ENCODE assay signal across 8 cellular contexts in genomic region chr17:81566461-81567126, GRCh38. TPM values are rescaled to one million over a fixed set of nuclear protein-coding genes. Genes with fewer than 3 reads are reported as not detected.
A peak's percentile ranks its signal among the peaks of the same experiment; 100 is the strongest.
DNase-seq lines count a peak whose midpoint lies in the region; ATAC-seq and TF ChIP-seq lines count a peak whose summit lies in the region.

No MANE protein-coding gene starts in this region.

- H2AK5ac ChIP-seq in IMR-90 (ENCODE audit: low read depth, low read length), result peak overlapping the region; percentile 91

- H3K18ac ChIP-seq in IMR-90 (ENCODE audit: low read depth, low read length), result peak overlapping the region; percentile 91

- peaks cover 9% of the 10 kb centered on the region for H3K36me3 Mint-ChIP-seq in neural progenitor cell

- no peaks in the 10 kb centered on the region for H3K4me1 Mint-ChIP-seq in neural progenitor cell

- TF ChIP-seq CTCF in AG04449 (IDR thresholded peaks at IDR 0.05; ENCODE audit: insufficient read depth, low read length, missing control alignments) (no peak), IMR-90 (conservative IDR thresholded peaks at IDR 0.05; ENCODE audit: low read depth, low read length) (no peak), RWPE2 (IDR thresholded peaks at IDR 0.05; ENCODE audit: poor library complexity, severe bottlenecking) (no peak), neural progenitor cell (IDR thresholded peaks at IDR 0.05) (no peak)

- in situ Hi-C loops in IMR-90 (cut with MboI; ENCODE audit: low sequenced_read_pairs), result no loop called here

- CTCF ChIA-PET in AG04449 (lab: Yijun Ruan, JAX) (interaction anchor here (0.8 to 6.8 kb wide), 5 partner anchors 11 to 34 kb away, joined by 4 to 70 read pairs (median 8); no protein-coding TSS in a partner anchor), IMR-90 (lab: Yijun Ruan, JAX) (interaction anchor here (0.8 to 1.3 kb wide), 3 partner anchors 33 to 82 kb away, joined by 3 to 4 read pairs (median 3); no protein-coding TSS in a partner anchor)

- H4K91ac ChIP-seq in IMR-90 (ENCODE audit: insufficient read depth, low read depth, low read length), result peak overlapping the region; percentile 87

- TF ChIP-seq RAD21 in IMR-90 (IDR thresholded peaks at IDR 0.05; ENCODE audit: low read length), result no peak

- H4K20me1 ChIP-seq in IMR-90 (ENCODE audit: insufficient read depth, low read length), result peaks cover 10% of the 10 kb centered on the region
- H4K20me1 ChIP-seq in neural progenitor cell (ENCODE audit: low read depth), result no peaks in the 10 kb centered on the region

- DNase-seq in AG04449 (ENCODE audit: low read depth, low spot score), result peak; percentile 96
- DNase-seq in IMR-90, result peak; percentile 93
- DNase-seq in RWPE2 (ENCODE audit: low spot score), result no peak
- peak; percentile 82 for DNase-seq in fibroblast of the conjunctiva (ENCODE audit: low read depth)
- DNase-seq in pulmonary artery endothelial cell (ENCODE audit: low read depth, low spot score), result peak; percentile 92
- no peak for DNase-seq in activated effector memory CD4-positive, alpha-beta T cell treated with Interleukin-2 at 50 U/mL for 16 hours
- DNase-seq in neural progenitor cell (ENCODE audit: low spot score), result no peak
- DNase-seq in activated T-cell treated with anti-CD3 and anti-CD28 coated beads for 4 hours, result no peak

- H3K9me1 ChIP-seq in IMR-90 (ENCODE audit: insufficient read depth, low read length), result peaks cover 33% of the 10 kb centered on the region

- peak overlapping the region; percentile 89 for H3K23ac ChIP-seq in IMR-90 (ENCODE audit: low read depth, low read length)

- H2BK15ac ChIP-seq in IMR-90 (ENCODE audit: low read depth, low read length), result peak overlapping the region; percentile 63; the same call in 2 of the 3 replicates

- peak overlapping the region; percentile 75 for H3K14ac ChIP-seq in IMR-90 (replicated peaks; ENCODE audit: low read depth, low read length)

- H3K4ac ChIP-seq in IMR-90 (ENCODE audit: low read depth, low read length), result peak overlapping the region; percentile 96

- dilution Hi-C loops in IMR-90 (cut with HindIII; ENCODE audit: low sequenced_read_pairs, unreplicated experiment), result no loop called here

- peak overlapping the region; percentile 53 for H2AFZ ChIP-seq in IMR-90 (replicated peaks; ENCODE audit: low read length, poor library complexity)
- H2AFZ ChIP-seq in neural progenitor cell (replicated peaks), result no peak overlapping the region

- POLR2A ChIA-PET in AG04449 (lab: Yijun Ruan, JAX) (interaction anchor here (0.6 to 3.8 kb wide), 13 partner anchors 9 to 647 kb away, joined by 3 to 33 read pairs (median 7); partner anchors contain the start of genes ACTG1 and FAAP100), IMR-90 (lab: Charles Lee; ENCODE audit: unreplicated experiment) (interaction anchor here (0.6 to 1.6 kb wide), 5 partner anchors 10 to 50 kb away, joined by 3 to 5 read pairs (median 3); partner anchors contain the start of gene FAAP100)

- H3F3A ChIP-seq in neural progenitor cell (ENCODE audit: low read depth), result no peaks in the 10 kb centered on the region

- H3K9me3 Mint-ChIP-seq in neural progenitor cell, result no peaks in the 10 kb centered on the region

- H4K5ac ChIP-seq in IMR-90 (ENCODE audit: low read depth, low read length), result peak overlapping the region; percentile 52

- intact Hi-C loops in IMR-90 (cut with micrococcal nuclease), result no loop called here

- peak overlapping the region; percentile 69 for H3K56ac ChIP-seq in IMR-90 (ENCODE audit: extremely low read depth, insufficient read depth, low read length)

- peak overlapping the region; percentile 87 for H2BK20ac ChIP-seq in IMR-90 (ENCODE audit: low read depth, low read length)

- peak overlapping the region; percentile 16 for H3K9ac ChIP-seq in IMR-90 (ENCODE audit: low read depth, low read length)
- no peak overlapping the region for H3K9ac ChIP-seq in neural progenitor cell

- no peak overlapping the region for H3K27ac Mint-ChIP-seq in neural progenitor cell

- peak overlapping the region; percentile 2 to 88 for H4K8ac ChIP-seq in IMR-90 (ENCODE audit: low read depth in 2 of 2, low read length in 2 of 2)

- H3K79me1 ChIP-seq in IMR-90 (ENCODE audit: low read depth in 1 of 2, low read length in 2 of 2), result peaks cover 32 to 87% of the 10 kb centered on the region in 2 experiments

- H3K27me3 ChIP-seq in IMR-90 (ENCODE audit: control insufficient read depth, insufficient read depth, low read length), result no peaks in the 10 kb centered on the region
- H3K27me3 ChIP-seq in RWPE2 (ENCODE audit: insufficient read depth, poor library complexity, severe bottlenecking), result no peaks in the 10 kb centered on the region
- no peaks in the 10 kb centered on the region for H3K27me3 ChIP-seq in neural progenitor cell

- no peaks in the 10 kb centered on the region for H3K27me3 Mint-ChIP-seq in neural progenitor cell (ENCODE audit: insufficient read depth, low read depth)

- H3K36me3 ChIP-seq in IMR-90 (ENCODE audit: control insufficient read depth, insufficient read depth, low read length) (peaks cover 54% of the 10 kb centered on the region), RWPE2 (ENCODE audit: low read depth) (peaks cover 92% of the 10 kb centered on the region), neural progenitor cell (no peaks in the 10 kb centered on the region)

- H3K79me2 ChIP-seq in neural progenitor cell (ENCODE audit: low read depth), result no peaks in the 10 kb centered on the region

- ATAC-seq in IMR-90 (ENCODE audit: low read depth) (peak; percentile 93), RWPE2 (ENCODE audit: low read depth) (peak; percentile 92)

- H3K4me3 Mint-ChIP-seq in neural progenitor cell, result no peak overlapping the region

- peak overlapping the region; percentile 95 for H2BK5ac ChIP-seq in IMR-90 (ENCODE audit: low read depth, low read length, poor library complexity, severe bottlenecking)

- peak overlapping the region; percentile 91 for H3K27ac ChIP-seq in IMR-90 (ENCODE audit: insufficient read depth, low read length)
- peak overlapping the region; percentile 99 for H3K27ac ChIP-seq in RWPE2 (ENCODE audit: poor library complexity, severe bottlenecking)
- H3K27ac ChIP-seq in neural progenitor cell, result no peak overlapping the region

- WGBS in IMR-90 (ENCODE audit: extremely low coverage in 2 of 2, insufficient read length in 1 of 2), 2 experiments, result 0% methylated on average over 3 of the region's 8 CpGs; no CpG with 5 or more reads in 1 of the 2 experiments

- peak overlapping the region; percentile 93 for H2BK120ac ChIP-seq in IMR-90 (ENCODE audit: low read depth, low read length)

- H3K4me3 ChIP-seq in AG04449 (ENCODE audit: low read depth, low read length) (peak overlapping the region; percentile 26), IMR-90 (ENCODE audit: insufficient read depth, low read depth, low read length) (peak overlapping the region; percentile 26; the same call in 1 of the 2 replicates), RWPE2 (ENCODE audit: severe bottlenecking) (no peak overlapping the region), neural progenitor cell (no peak overlapping the region)

- H3K4me2 ChIP-seq in IMR-90 (ENCODE audit: low read depth, low read length) (peak overlapping the region; percentile 80), neural progenitor cell (no peak overlapping the region)

- peaks cover 31% of the 10 kb centered on the region for H3K4me1 ChIP-seq in IMR-90 (ENCODE audit: control insufficient read depth, insufficient read depth, low read length)
- peaks cover 36% of the 10 kb centered on the region for H3K4me1 ChIP-seq in RWPE2 (ENCODE audit: insufficient read depth, poor library complexity, severe bottlenecking)
- no peaks in the 10 kb centered on the region for H3K4me1 ChIP-seq in neural progenitor cell

- no peaks in the 10 kb centered on the region for H3K9me3 ChIP-seq in IMR-90 (ENCODE audit: control insufficient read depth, insufficient read depth, low read length)
- no peaks in the 10 kb centered on the region for H3K9me3 ChIP-seq in RWPE2 (ENCODE audit: severe bottlenecking)
- no peaks in the 10 kb centered on the region for H3K9me3 ChIP-seq in neural progenitor cell (ENCODE audit: low read depth)

- TF ChIP-seq POLR2A in IMR-90 (IDR thresholded peaks at IDR 0.05; ENCODE audit: low read depth, low read length), result no peak

- peak overlapping the region; percentile 89 for H2AK9ac ChIP-seq in IMR-90 (replicated peaks; ENCODE audit: low read depth, low read length, poor library complexity)

- no TSS peak for BruUV-seq in IMR-90 (replicated peaks; lab: Mats Ljungman, UMichigan)

TF ChIP-seq in IMR-90, 13 proteins besides CTCF, POLR2A, EP300 and RAD21 (continues in another document):
- TF ChIP-seq FOS (IDR thresholded peaks at IDR 0.05; ENCODE audit: low read depth, low read length) (peak; percentile 55; the same call in 1 of the 2 replicates), MAFK (IDR thresholded peaks at IDR 0.05; ENCODE audit: low read depth, low read length) (peak; percentile 62), RCOR1 (IDR thresholded peaks at IDR 0.05; ENCODE audit: insufficient replicate concordance, low read length) (no peak), SMC3 (IDR thresholded peaks at IDR 0.05; ENCODE audit: low read depth, low read length) (no peak; the same call in 1 of the 2 replicates), MXI1 (IDR thresholded peaks at IDR 0.05; ENCODE audit: borderline replicate concordance, low read depth, low read length) (0 out of 2 replicates have a peak, but pooled peaks have one; percentile 13), MAZ (IDR thresholded peaks at IDR 0.05; ENCODE audit: borderline replicate concordance, low read depth, low read length) (peak; percentile 77; the same call in 1 of the 2 replicates), RFX5 (IDR thresholded peaks at IDR 0.05; ENCODE audit: low read depth, low read length) (no peak), CHD1 (IDR thresholded peaks at IDR 0.05; ENCODE audit: low read depth, low read length) (0 out of 2 replicates have a peak, but pooled peaks have one; percentile 42)

RNA-seq across cellular contexts. Expression of gene FAAP100, which starts 14.4 kb away (rescaled TPM):
- total RNA-seq in IMR-90 (2012; rRNA removed) (7.5 and 7.9 TPM in 2 replicates), pulmonary artery endothelial cell (17.5 and 21.7 TPM in 2 replicates), neural progenitor cell (ENCODE audit: low replicate concordance) (9.7 and 36.5 TPM in 2 replicates)
- polyA plus RNA-seq in IMR-90 (2012; rRNA removed), result 24.8 and 27.5 TPM in 2 replicates
- polyA plus RNA-seq in IMR-90 (2012; cell fraction: cytosol; rRNA removed), result 14.4 and 23.9 TPM in 2 replicates
- 48.3 and 135 TPM in 2 replicates for polyA plus RNA-seq in IMR-90 (2012; cell fraction: nucleus; rRNA removed; ENCODE audit: low replicate concordance)

RNA-seq across cellular contexts. Expression of gene FSCN2, which starts 38.4 kb away (rescaled TPM):
- total RNA-seq in IMR-90 (2012; rRNA removed), result 0.18 and 0.28 TPM in 2 replicates
- polyA plus RNA-seq in IMR-90 (2012; rRNA removed), result 0.84 and 1.1 TPM in 2 replicates
- 0.22 and 0.96 TPM in 2 replicates for polyA plus RNA-seq in IMR-90 (2012; cell fraction: cytosol; rRNA removed)
- polyA plus RNA-seq in IMR-90 (2012; cell fraction: nucleus; rRNA removed; ENCODE audit: low replicate concordance), result 2.6 and 6.7 TPM in 2 replicates
- 0.35 and 0.66 TPM in 2 replicates for total RNA-seq in pulmonary artery endothelial cell
- 0.28 TPM in 1 of 2 replicates, not detected in the other for total RNA-seq in neural progenitor cell (ENCODE audit: low replicate concordance)

RNA-seq across cellular contexts. Expression of gene ACTG1, which starts 54.0 kb away (rescaled TPM):
- 12,144 and 15,732 TPM in 2 replicates for total RNA-seq in IMR-90 (2012; rRNA removed)
- polyA plus RNA-seq in IMR-90 (2012; rRNA removed), result 10,271 and 10,907 TPM in 2 replicates
- 46,606 and 47,328 TPM in 2 replicates for polyA plus RNA-seq in IMR-90 (2012; cell fraction: cytosol; rRNA removed)
- polyA plus RNA-seq in IMR-90 (2012; cell fraction: nucleus; rRNA removed; ENCODE audit: low replicate concordance), result 8,917 and 28,399 TPM in 2 replicates
- 9,538 and 11,768 TPM in 2 replicates for total RNA-seq in pulmonary artery endothelial cell
- 1,228 and 2,405 TPM in 2 replicates for total RNA-seq in neural progenitor cell (ENCODE audit: low replicate concordance)

Comparison
In these comparisons a context has a peak if more than half of its experiments do, and no peak if none do; other contexts are left out.
1. DNase-seq: peak in AG04449 (single experiment), IMR-90 (single experiment), fibroblast of the conjunctiva (single experiment) and pulmonary artery endothelial cell (single experiment); none in RWPE2 (single experiment), activated effector memory CD4-positive, alpha-beta T cell treated with Interleukin-2 at 50 U/mL for 16 hours (single experiment), neural progenitor cell (single experiment) and activated T-cell treated with anti-CD3 and anti-CD28 coated beads for 4 hours (single experiment).
2. H3K4me3 ChIP-seq: peak in AG04449 (single experiment) and IMR-90 (single experiment); none in RWPE2 (single experiment) and neural progenitor cell (single experiment).